18 cellular contexts compared by ENCODE assay signal in the genomic region with DNA sequence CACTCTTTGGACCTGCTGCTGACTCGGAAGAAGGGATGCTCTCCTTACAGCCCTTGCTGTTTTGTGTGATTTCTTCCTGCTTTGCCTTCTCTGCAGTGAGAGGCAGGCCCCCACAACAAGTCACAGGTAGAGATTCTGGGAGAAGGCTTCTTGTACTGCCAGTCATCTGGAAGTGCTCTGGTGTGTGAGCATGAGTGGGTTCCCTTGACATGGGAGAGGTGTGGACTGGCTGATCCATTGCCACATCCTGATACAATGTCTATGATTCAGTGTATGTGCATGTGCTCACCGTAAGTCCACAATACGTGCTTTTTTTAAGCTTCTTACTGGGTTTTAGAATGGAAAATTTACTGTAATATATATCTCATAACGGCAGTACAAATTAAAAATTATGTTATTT.
"Had no signal": no experiment of that assay in that cellular context is flagged by ENCODE, and none has a peak within 500 bp of the region (broad histone marks: within the 10 kb centered on the region; RNA-seq: fewer than 3 reads in every experiment).

No MANE protein-coding gene starts in this region.

- H3K36me3 Mint-ChIP-seq: type B pancreatic cell had no signal

- H3K9me3 ChIP-seq: psoas muscle, right lobe of liver had no signal

- H3K4me3 Mint-ChIP-seq: activated CD8-positive, alpha-beta T cell treated with anti-CD3 and anti-CD28 coated beads for 36 hours; activated naive CD8-positive, alpha-beta T cell treated with anti-CD3 and anti-CD28 coated beads, Interleukin-2, amount 50 U/mL, for 24 hours; activated T-helper 1 cell treated with anti-CD3 and anti-CD28 coated beads, Interleukin-12 subunit alpha, Interleukin-12 subunit beta, Interleukin-2, Interleukin-4 antibody, amounts not matched to agents 30 ng/mL and 10 ng/mL and 1 ng/mL, durations not matched to agents 14 hours and 24 hours and 36 hours; nephron; type B pancreatic cell had no signal

- H3K4me1 ChIP-seq: psoas muscle, right lobe of liver had no signal

- H3K9me3 Mint-ChIP-seq: activated CD8-positive, alpha-beta T cell treated with anti-CD3 and anti-CD28 coated beads for 36 hours; activated naive CD8-positive, alpha-beta T cell treated with anti-CD3 and anti-CD28 coated beads, Interleukin-2, amount 50 U/mL, for 24 hours; activated T-helper 1 cell treated with anti-CD3 and anti-CD28 coated beads, Interleukin-12 subunit alpha, Interleukin-12 subunit beta, Interleukin-2, Interleukin-4 antibody, amounts not matched to agents 30 ng/mL and 10 ng/mL and 1 ng/mL, durations not matched to agents 14 hours and 24 hours and 36 hours; nephron; type B pancreatic cell had no signal

- H3K4me1 Mint-ChIP-seq: activated naive CD8-positive, alpha-beta T cell treated with anti-CD3 and anti-CD28 coated beads, Interleukin-2, amount 50 U/mL, for 24 hours; nephron had no signal

- DNase-seq: activated CD8-positive, alpha-beta memory T cell treated with anti-CD3 and anti-CD28 coated beads, Interleukin-2, amount 50 U/mL, for 48 hours; activated CD8-positive, alpha-beta T cell treated with anti-CD3 and anti-CD28 coated beads for 36 hours; activated naive CD4-positive, alpha-beta T cell; activated naive CD8-positive, alpha-beta T cell treated with anti-CD3 and anti-CD28 coated beads, Interleukin-2, amount 50 U/mL, for 24 hours; caudate nucleus; effector memory CD4-positive, alpha-beta T cell; head of caudate nucleus; psoas muscle; right lobe of liver; stimulated activated CD4-positive, alpha-beta T cell treated with anti-CD3 and anti-CD28 coated beads, Interleukin-2, amount 100 ng/mL, for 24 hours; stimulated activated naive CD4-positive, alpha-beta T cell; substantia nigra; T-helper 9 cell had no signal

- H3K27ac ChIP-seq: psoas muscle, right lobe of liver, VCaP had no signal

- H3K27me3 Mint-ChIP-seq: activated CD8-positive, alpha-beta T cell treated with anti-CD3 and anti-CD28 coated beads for 36 hours; activated naive CD8-positive, alpha-beta T cell treated with anti-CD3 and anti-CD28 coated beads, Interleukin-2, amount 50 U/mL, for 24 hours had no signal

- H3K4me3 ChIP-seq: coronary artery, psoas muscle, right lobe of liver had no signal

- H3K27ac Mint-ChIP-seq: activated CD8-positive, alpha-beta T cell treated with anti-CD3 and anti-CD28 coated beads for 36 hours; activated naive CD8-positive, alpha-beta T cell treated with anti-CD3 and anti-CD28 coated beads, Interleukin-2, amount 50 U/mL, for 24 hours; activated T-helper 1 cell treated with anti-CD3 and anti-CD28 coated beads, Interleukin-12 subunit alpha, Interleukin-12 subunit beta, Interleukin-2, Interleukin-4 antibody, amounts not matched to agents 30 ng/mL and 10 ng/mL and 1 ng/mL, durations not matched to agents 14 hours and 24 hours and 36 hours; nephron; type B pancreatic cell had no signal

- H3K36me3 ChIP-seq: right lobe of liver had no signal

- H3K27me3 ChIP-seq: right lobe of liver had no signal
